In genomic region chr21:41418393-41418792, GRCh38 we compare ENCODE assay signal across 21 cellular contexts. TPM values are rescaled to one million over a fixed set of nuclear protein-coding genes. Genes with fewer than 3 reads are reported as not detected.
DNase-seq lines count a peak whose midpoint lies in the region; ATAC-seq and TF ChIP-seq lines count a peak whose summit lies in the region.
"Had no signal": no experiment of that assay in that cellular context is flagged by ENCODE, and none has a peak within 500 bp of the region (broad histone marks: within the 10 kb centered on the region; RNA-seq: fewer than 3 reads in every experiment).

No MANE protein-coding gene starts in this region.

- intact Hi-C loops in activated CD8-positive, alpha-beta T cell treated with anti-CD3 and anti-CD28 coated beads for 36 hours (cut with micrococcal nuclease), result no loop called here

- H3K27me3 Mint-ChIP-seq in activated CD8-positive, alpha-beta T cell treated with anti-CD3 and anti-CD28 coated beads, Interleukin-2, amount 10 ng/mL, durations not matched to agents 7 days and 5 days (ENCODE audit: low read depth), result peaks cover 15% of the 10 kb centered on the region
- no peaks in the 10 kb centered on the region for H3K27me3 Mint-ChIP-seq in activated CD8-positive, alpha-beta T cell treated with anti-CD3 and anti-CD28 coated beads for 36 hours
- H3K27me3 Mint-ChIP-seq in IgD-negative memory B cell (peaks cover 2% of the 10 kb centered on the region), immature natural killer cell (ENCODE audit: low read depth in 3 of 3) (peaks cover 0 to 4% (median 2%) of the 10 kb centered on the region in 3 donors)
- no peaks in the 10 kb centered on the region for H3K27me3 Mint-ChIP-seq in stimulated activated memory B cell treated with anti-CD40 and anti-IgM and Interleukin-4, amounts not matched to agents 10 μg/mL and 1 μg/mL and 100 μg/mL, for 72 hours
- H3K27me3 Mint-ChIP-seq in activated T-helper 17 cell treated with anti-CD3 and anti-CD28 coated beads, Interleukin-2, amount 50 U/mL, for 72 hours, result no peaks in the 10 kb centered on the region
- H3K27me3 Mint-ChIP-seq: activated T-cell treated with anti-CD3 and anti-CD28 coated beads, Interleukin-2, amount 50 U/mL, for 24 hours; stimulated activated naive B cell treated with anti-CD40 and anti-IgM and Interleukin-4, amounts not matched to agents 10 μg/mL and 1 μg/mL and 100 μg/mL, for 72 hours had no signal

- H3K4me1 Mint-ChIP-seq in activated CD8-positive, alpha-beta T cell treated with anti-CD3 and anti-CD28 coated beads, Interleukin-2, amount 10 ng/mL, durations not matched to agents 7 days and 5 days (ENCODE audit: low read depth), result peaks cover 59% of the 10 kb centered on the region
- peaks cover 15% of the 10 kb centered on the region for H3K4me1 Mint-ChIP-seq in activated CD8-positive, alpha-beta T cell treated with anti-CD3 and anti-CD28 coated beads for 36 hours (ENCODE audit: low read depth)
- peaks cover 14 to 25% (median 17%) of the 10 kb centered on the region in 3 donors for H3K4me1 Mint-ChIP-seq in IgD-negative memory B cell
- peaks cover 13 to 14% of the 10 kb centered on the region in 2 donors for H3K4me1 Mint-ChIP-seq in immature natural killer cell
- peaks cover 34% of the 10 kb centered on the region for H3K4me1 Mint-ChIP-seq in stimulated activated memory B cell treated with anti-CD40 and anti-IgM and Interleukin-4, amounts not matched to agents 10 μg/mL and 1 μg/mL and 100 μg/mL, for 72 hours
- peaks cover 6% of the 10 kb centered on the region for H3K4me1 Mint-ChIP-seq in activated T-helper 17 cell treated with anti-CD3 and anti-CD28 coated beads, Interleukin-2, amount 50 U/mL, for 72 hours

- peaks cover 44% of the 10 kb centered on the region for H3K36me3 Mint-ChIP-seq in activated CD8-positive, alpha-beta T cell treated with anti-CD3 and anti-CD28 coated beads, Interleukin-2, amount 10 ng/mL, durations not matched to agents 7 days and 5 days (ENCODE audit: low read depth)
- no peaks in the 10 kb centered on the region for H3K36me3 Mint-ChIP-seq in activated CD8-positive, alpha-beta T cell treated with anti-CD3 and anti-CD28 coated beads for 36 hours (ENCODE audit: low read depth)
- no peaks in the 10 kb centered on the region for H3K36me3 Mint-ChIP-seq in IgD-negative memory B cell
- no peaks in the 10 kb centered on the region for H3K36me3 Mint-ChIP-seq in immature natural killer cell
- H3K36me3 Mint-ChIP-seq in stimulated activated memory B cell treated with anti-CD40 and anti-IgM and Interleukin-4, amounts not matched to agents 10 μg/mL and 1 μg/mL and 100 μg/mL, for 72 hours, result peaks cover 6% of the 10 kb centered on the region
- H3K36me3 Mint-ChIP-seq in activated T-helper 17 cell treated with anti-CD3 and anti-CD28 coated beads, Interleukin-2, amount 50 U/mL, for 72 hours (ENCODE audit: low read depth), result no peaks in the 10 kb centered on the region

- no peak for ATAC-seq in activated CD8-positive, alpha-beta T cell treated with anti-CD3 and anti-CD28 coated beads, Interleukin-2, amount 10 ng/mL, durations not matched to agents 7 days and 5 days
- ATAC-seq in activated CD8-positive, alpha-beta T cell treated with anti-CD3 and anti-CD28 coated beads for 36 hours, result no peak
- no peak for ATAC-seq in stimulated activated memory B cell treated with anti-CD40 and anti-IgM and Interleukin-4, amounts not matched to agents 10 μg/mL and 1 μg/mL and 100 μg/mL, for 72 hours
- ATAC-seq in GM18498 (IDR thresholded peaks at IDR 0.05; ENCODE audit: unreplicated experiment), result no peak
- no peak for ATAC-seq in activated T-helper 17 cell treated with anti-CD3 and anti-CD28 coated beads, Interleukin-2, amount 50 U/mL, for 72 hours (replicated peaks)
- ATAC-seq: mucosa of descending colon; stimulated activated naive B cell treated with anti-CD40 and anti-IgM and Interleukin-4, amounts not matched to agents 10 μg/mL and 1 μg/mL and 100 μg/mL, for 72 hours had no signal

- POLR2A ChIA-PET in activated CD8-positive, alpha-beta T cell treated with anti-CD3 and anti-CD28 coated beads, Interleukin-2, amount 10 ng/mL, durations not matched to agents 7 days and 5 days (lab: Charles Lee), result interaction anchor here (1.1 to 3.1 kb wide), 6 partner anchors 8 to 56 kb away, joined by 3 to 25 read pairs (median 8); partner anchors contain the start of genes MX1 and MX2
- POLR2A ChIA-PET in activated CD8-positive, alpha-beta T cell treated with anti-CD3 and anti-CD28 coated beads for 36 hours (lab: Charles Lee), result interaction anchor here (1.1 kb wide), 1 partner anchor 14 kb away, joined by 3 read pairs; no protein-coding TSS in a partner anchor

- in situ Hi-C loops in ACHN (cut with HindIII; ENCODE audit: low pct_ligation_motif_present, low pct_unique_long_range_greater_than_20kb, low sequenced_read_pairs), result no loop called here

- TF ChIP-seq CTCF in activated CD8-positive, alpha-beta T cell treated with anti-CD3 and anti-CD28 coated beads for 36 hours (IDR thresholded peaks at IDR 0.05), result no peak

- CTCF ChIA-PET in activated CD8-positive, alpha-beta T cell treated with anti-CD3 and anti-CD28 coated beads, Interleukin-2, amount 10 ng/mL, durations not matched to agents 7 days and 5 days (lab: Charles Lee), result interaction anchor here (0.9 to 1.6 kb wide), 5 partner anchors 9 to 135 kb away, joined by 3 to 6 read pairs (median 4); no protein-coding TSS in a partner anchor
- CTCF ChIA-PET in activated CD8-positive, alpha-beta T cell treated with anti-CD3 and anti-CD28 coated beads for 36 hours (lab: Charles Lee), result interaction anchor here (1.1 to 1.8 kb wide), 3 partner anchors 9 to 135 kb away, joined by 3 to 9 read pairs (median 4); no protein-coding TSS in a partner anchor

- H3K9me3 Mint-ChIP-seq in activated CD8-positive, alpha-beta T cell treated with anti-CD3 and anti-CD28 coated beads, Interleukin-2, amount 10 ng/mL, durations not matched to agents 7 days and 5 days (ENCODE audit: insufficient read depth), result peaks cover 14% of the 10 kb centered on the region
- H3K9me3 Mint-ChIP-seq in activated CD8-positive, alpha-beta T cell treated with anti-CD3 and anti-CD28 coated beads for 36 hours, result peaks cover 5% of the 10 kb centered on the region
- H3K9me3 Mint-ChIP-seq in IgD-negative memory B cell (peaks cover 4 to 9% (median 8%) of the 10 kb centered on the region in 3 donors), immature natural killer cell (no peaks in the 10 kb centered on the region)
- peaks cover 8% of the 10 kb centered on the region for H3K9me3 Mint-ChIP-seq in stimulated activated memory B cell treated with anti-CD40 and anti-IgM and Interleukin-4, amounts not matched to agents 10 μg/mL and 1 μg/mL and 100 μg/mL, for 72 hours
- H3K9me3 Mint-ChIP-seq in activated T-helper 17 cell treated with anti-CD3 and anti-CD28 coated beads, Interleukin-2, amount 50 U/mL, for 72 hours, result peaks cover 7% of the 10 kb centered on the region

- DNase-seq in activated CD8-positive, alpha-beta T cell treated with anti-CD3 and anti-CD28 coated beads, Interleukin-2, amount 10 ng/mL, durations not matched to agents 7 days and 5 days, result no peak
- no peak for DNase-seq in activated CD8-positive, alpha-beta T cell treated with anti-CD3 and anti-CD28 coated beads for 36 hours
- DNase-seq in immature natural killer cell, result no peak
- no peak for DNase-seq in ACHN
- DNase-seq: activated CD4-positive, alpha-beta T cell treated with anti-CD3 and anti-CD28 coated beads, Interleukin-2, amount 50 U/mL, for 1 hour; activated naive CD4-positive, alpha-beta T cell treated with Interleukin-2 at 50 U/mL for 16 hours; activated T-cell treated with anti-CD3 and anti-CD28 coated beads, Interleukin-2, amount 50 U/mL, for 24 hours; aorta; H7; left ventricle myocardium inferior; mucosa of descending colon; NCI-H1092; NCI-H2029 treated with DMSO at 0.1 percent for 48 hours; NCI-H345; OCI-M1; SHP77; stimulated activated naive B cell treated with anti-CD40 and anti-IgM and Interleukin-4, amounts not matched to agents 10 μg/mL and 1 μg/mL and 100 μg/mL, for 72 hours had no signal

- H3K27ac Mint-ChIP-seq in activated CD8-positive, alpha-beta T cell treated with anti-CD3 and anti-CD28 coated beads, Interleukin-2, amount 10 ng/mL, durations not matched to agents 7 days and 5 days, result peak overlapping the region; percentile 83
- no peak overlapping the region for H3K27ac Mint-ChIP-seq in activated CD8-positive, alpha-beta T cell treated with anti-CD3 and anti-CD28 coated beads for 36 hours
- H3K27ac Mint-ChIP-seq in IgD-negative memory B cell (peak overlapping the region; percentile 55 to 86 (median 68)), immature natural killer cell (peak overlapping the region in 4 of 6 donors; percentile 28 to 75 (median 48))
- H3K27ac Mint-ChIP-seq in stimulated activated memory B cell treated with anti-CD40 and anti-IgM and Interleukin-4, amounts not matched to agents 10 μg/mL and 1 μg/mL and 100 μg/mL, for 72 hours, result peak overlapping the region; percentile 59
- H3K27ac Mint-ChIP-seq in activated T-helper 17 cell treated with anti-CD3 and anti-CD28 coated beads, Interleukin-2, amount 50 U/mL, for 72 hours, result no peak overlapping the region
- H3K27ac Mint-ChIP-seq: activated T-cell treated with anti-CD3 and anti-CD28 coated beads, Interleukin-2, amount 50 U/mL, for 24 hours; stimulated activated naive B cell treated with anti-CD40 and anti-IgM and Interleukin-4, amounts not matched to agents 10 μg/mL and 1 μg/mL and 100 μg/mL, for 72 hours had no signal

- H3K4me3 Mint-ChIP-seq in activated CD8-positive, alpha-beta T cell treated with anti-CD3 and anti-CD28 coated beads, Interleukin-2, amount 10 ng/mL, durations not matched to agents 7 days and 5 days, result no peak overlapping the region
- H3K4me3 Mint-ChIP-seq in activated CD8-positive, alpha-beta T cell treated with anti-CD3 and anti-CD28 coated beads for 36 hours, result no peak overlapping the region
- H3K4me3 Mint-ChIP-seq in IgD-negative memory B cell, result peak overlapping the region in 1 of 4 donors; percentile 17
- peak overlapping the region in 2 of 5 donors; percentile 33 to 36 for H3K4me3 Mint-ChIP-seq in immature natural killer cell
- no peak overlapping the region for H3K4me3 Mint-ChIP-seq in stimulated activated memory B cell treated with anti-CD40 and anti-IgM and Interleukin-4, amounts not matched to agents 10 μg/mL and 1 μg/mL and 100 μg/mL, for 72 hours
- H3K4me3 Mint-ChIP-seq in activated T-helper 17 cell treated with anti-CD3 and anti-CD28 coated beads, Interleukin-2, amount 50 U/mL, for 72 hours, result no peak overlapping the region
- H3K4me3 Mint-ChIP-seq: activated T-cell treated with anti-CD3 and anti-CD28 coated beads, Interleukin-2, amount 50 U/mL, for 24 hours; stimulated activated naive B cell treated with anti-CD40 and anti-IgM and Interleukin-4, amounts not matched to agents 10 μg/mL and 1 μg/mL and 100 μg/mL, for 72 hours had no signal

RNA-seq across cellular contexts. Expression of gene MX1, which starts 7.6 kb away (rescaled TPM):
- total RNA-seq in activated CD8-positive, alpha-beta T cell treated with anti-CD3 and anti-CD28 coated beads, Interleukin-2, amount 10 ng/mL, durations not matched to agents 7 days and 5 days, result 100 to 1,000 TPM; 563 to 584 TPM
- 10 to 100 TPM; 39.4 to 40.0 TPM for total RNA-seq in activated CD8-positive, alpha-beta T cell treated with anti-CD3 and anti-CD28 coated beads for 36 hours
- polyA plus RNA-seq in IgD-negative memory B cell (128 TPM), immature natural killer cell (10 to 100 TPM; 27.5 to 58.1 (median 32.1) TPM)
- 10 to 100 TPM; 14.2 to 32.5 TPM for total RNA-seq in activated T-helper 17 cell treated with anti-CD3 and anti-CD28 coated beads, Interleukin-2, amount 50 U/mL, for 72 hours

RNA-seq across cellular contexts. Expression of gene MX2, which starts 56.6 kb away (rescaled TPM):
- total RNA-seq in activated CD8-positive, alpha-beta T cell treated with anti-CD3 and anti-CD28 coated beads, Interleukin-2, amount 10 ng/mL, durations not matched to agents 7 days and 5 days, result 10 to 100 TPM; 56.0 to 58.6 TPM
- total RNA-seq in activated CD8-positive, alpha-beta T cell treated with anti-CD3 and anti-CD28 coated beads for 36 hours, result 10 to 100 TPM in 1 of 2 experiments, 1 to 10 TPM in 1; 9.2 to 10.3 TPM
- polyA plus RNA-seq in IgD-negative memory B cell (36.6 TPM), immature natural killer cell (10 to 100 TPM in 2 of 3 donors, 1 to 10 TPM in 1; 4.0 to 24.2 (median 11.1) TPM)
- total RNA-seq in activated T-helper 17 cell treated with anti-CD3 and anti-CD28 coated beads, Interleukin-2, amount 50 U/mL, for 72 hours, result 10 to 100 TPM; 13.0 to 59.1 TPM

Comparison
In these comparisons a context has a peak if more than half of its experiments do, and no peak if none do; other contexts are left out.
1. H3K27ac Mint-ChIP-seq: peak in activated CD8-positive, alpha-beta T cell treated with anti-CD3 and anti-CD28 coated beads, Interleukin-2, amount 10 ng/mL, durations not matched to agents 7 days and 5 days (single experiment), IgD-negative memory B cell (3 of 3), immature natural killer cell (4 of 6) and stimulated activated memory B cell treated with anti-CD40 and anti-IgM and Interleukin-4, amounts not matched to agents 10 μg/mL and 1 μg/mL and 100 μg/mL, for 72 hours (single experiment); none in activated CD8-positive, alpha-beta T cell treated with anti-CD3 and anti-CD28 coated beads for 36 hours (single experiment) and activated T-helper 17 cell treated with anti-CD3 and anti-CD28 coated beads, Interleukin-2, amount 50 U/mL, for 72 hours (single experiment).
2. RNA of gene MX1, which starts 7.6 kb away (total RNA-seq): 563 to 584 TPM in activated CD8-positive, alpha-beta T cell treated with anti-CD3 and anti-CD28 coated beads, Interleukin-2, amount 10 ng/mL, durations not matched to agents 7 days and 5 days; 39.4 to 40.0 TPM in activated CD8-positive, alpha-beta T cell treated with anti-CD3 and anti-CD28 coated beads for 36 hours and 14.2 to 32.5 TPM in activated T-helper 17 cell treated with anti-CD3 and anti-CD28 coated beads, Interleukin-2, amount 50 U/mL, for 72 hours; every median in the first group is over 10 times any median in the second.